Comparison of ENCODE assay signal across 8 cellular contexts in the genomic region with DNA sequence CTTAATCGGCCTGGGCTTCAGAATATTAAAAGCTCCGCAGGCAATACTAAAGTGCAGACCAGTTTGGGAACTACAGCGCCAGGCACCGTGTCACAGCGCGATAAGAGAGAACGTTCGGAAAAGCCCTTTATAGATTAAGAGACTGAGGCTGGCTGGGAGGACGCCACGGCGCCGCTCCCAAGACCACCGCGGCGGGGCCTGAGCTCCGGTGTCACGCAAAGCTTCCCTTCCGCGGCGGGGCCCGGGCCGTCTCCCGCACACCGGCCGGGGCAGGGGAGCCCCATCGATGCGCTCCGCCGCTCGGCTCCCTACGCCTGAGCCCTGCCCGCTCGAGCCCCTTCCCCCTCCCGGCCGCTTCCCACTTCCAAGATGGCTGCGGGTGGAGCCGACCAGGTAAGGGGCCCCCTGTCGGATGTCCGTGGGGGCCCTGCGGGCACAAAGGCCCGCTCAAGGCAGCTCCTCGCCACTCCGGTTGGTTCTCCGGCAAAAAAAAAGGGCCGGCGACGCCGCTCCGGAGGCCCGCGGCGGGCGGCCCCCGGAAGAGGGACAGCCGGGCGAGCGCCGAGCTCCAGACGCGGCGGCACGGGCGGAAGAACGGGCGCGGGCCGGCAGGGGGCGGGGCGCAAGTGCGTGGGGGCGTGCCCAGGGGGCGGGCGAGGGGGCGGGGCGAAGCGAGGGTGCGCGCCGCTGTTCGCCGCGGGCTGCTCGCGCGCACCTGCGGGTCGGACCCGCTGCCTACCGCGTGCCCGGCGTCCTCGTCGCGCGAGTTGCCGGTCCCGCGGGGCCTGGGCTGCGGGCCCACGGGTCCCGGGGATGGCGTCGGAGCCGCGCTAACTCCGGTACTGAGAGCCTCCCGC. TPM values are rescaled to one million over a fixed set of nuclear protein-coding genes. Genes with fewer than 3 reads are reported as not detected.
DNase-seq lines count a peak whose midpoint lies in the region; ATAC-seq, FAIRE-seq and TF ChIP-seq lines count a peak whose summit lies in the region.

A gene with protein sequence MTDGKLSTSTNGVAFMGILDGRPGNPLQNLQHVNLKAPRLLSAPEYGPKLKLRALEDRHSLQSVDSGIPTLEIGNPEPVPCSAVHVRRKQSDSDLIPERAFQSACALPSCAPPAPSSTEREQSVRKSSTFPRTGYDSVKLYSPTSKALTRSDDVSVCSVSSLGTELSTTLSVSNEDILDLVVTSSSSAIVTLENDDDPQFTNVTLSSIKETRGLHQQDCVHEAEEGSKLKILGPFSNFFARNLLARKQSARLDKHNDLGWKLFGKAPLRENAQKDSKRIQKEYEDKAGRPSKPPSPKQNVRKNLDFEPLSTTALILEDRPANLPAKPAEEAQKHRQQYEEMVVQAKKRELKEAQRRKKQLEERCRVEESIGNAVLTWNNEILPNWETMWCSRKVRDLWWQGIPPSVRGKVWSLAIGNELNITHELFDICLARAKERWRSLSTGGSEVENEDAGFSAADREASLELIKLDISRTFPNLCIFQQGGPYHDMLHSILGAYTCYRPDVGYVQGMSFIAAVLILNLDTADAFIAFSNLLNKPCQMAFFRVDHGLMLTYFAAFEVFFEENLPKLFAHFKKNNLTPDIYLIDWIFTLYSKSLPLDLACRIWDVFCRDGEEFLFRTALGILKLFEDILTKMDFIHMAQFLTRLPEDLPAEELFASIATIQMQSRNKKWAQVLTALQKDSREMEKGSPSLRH (plus strand): TSS at position 714 of the 857 bp plus-strand sequence. CDS start 13,564 bp downstream, outside the sequence.

- intact Hi-C loops in left ventricle myocardium superior (cut with micrococcal nuclease) (no loop called here), uterus (cut with DNase I; ENCODE audit: low total_unique reads) (no loop called here)

- peaks cover 6 to 15% of the 10 kb centered on the region in 2 donors for H3K4me1 ChIP-seq in uterus

- H3K36me3 Mint-ChIP-seq in T-helper 1 cell treated with Interleukin-12 subunit alpha and Interleukin-12 subunit beta and Interleukin-4 antibody, amounts not matched to agents 30 μg/mL and 1 μg/mL, for 36 hours (ENCODE audit: low read depth): peaks cover 6% of the 10 kb centered on the region

- H3K4me3 ChIP-seq in uterus: peak within 1 kb of the TSS; percentile 90 to 95

- H3K9me3 ChIP-seq in uterus: no peaks in the 10 kb centered on the region

- H3K36me3 ChIP-seq in uterus: no peaks in the 10 kb centered on the region

- DNase-seq in GM12891 (ENCODE audit: insufficient read length, low spot score) (peak; percentile 95), NCI-H1048 (lab: John Stamatoyannopoulos, UW) (peak; percentile 60), amniotic stem cell (lab: John Stamatoyannopoulos, UW) (peak; percentile 72), left ventricle myocardium superior (peak; percentile 92), putamen (ENCODE audit: low spot score) (peak; percentile 89), uterus (peak; percentile 87 to 89)

- no peaks in the 10 kb centered on the region for H3K27me3 Mint-ChIP-seq in T-helper 1 cell treated with Interleukin-12 subunit alpha and Interleukin-12 subunit beta and Interleukin-4 antibody, amounts not matched to agents 30 μg/mL and 1 μg/mL, for 36 hours (ENCODE audit: low read depth)

- peak within 1 kb of the TSS; percentile 99 to 100 for H3K27ac ChIP-seq in uterus

- H3K9me3 Mint-ChIP-seq in T-helper 1 cell treated with Interleukin-12 subunit alpha and Interleukin-12 subunit beta and Interleukin-4 antibody, amounts not matched to agents 30 μg/mL and 1 μg/mL, for 36 hours: no peaks in the 10 kb centered on the region

- peaks cover 63% of the 10 kb centered on the region for H3K4me1 Mint-ChIP-seq in T-helper 1 cell treated with Interleukin-12 subunit alpha and Interleukin-12 subunit beta and Interleukin-4 antibody, amounts not matched to agents 30 μg/mL and 1 μg/mL, for 36 hours (ENCODE audit: low read depth)

- peak within 1 kb of the TSS; percentile 94 for H3K4me3 Mint-ChIP-seq in T-helper 1 cell treated with Interleukin-12 subunit alpha and Interleukin-12 subunit beta and Interleukin-4 antibody, amounts not matched to agents 30 μg/mL and 1 μg/mL, for 36 hours

- TF ChIP-seq POLR2A in GM12891 (IDR thresholded peaks at IDR 0.05; ENCODE audit: low read depth, low read length) (no peak; the same call in 1 of the 2 replicates), uterus (IDR thresholded peaks at IDR 0.05) (peak; percentile 37 to 57)

- peak; percentile 83 for FAIRE-seq in GM12891 (lab: Jason Lieb, UNC)

- peak in 2 of 4 experiments; percentile 20 to 50 for TF ChIP-seq CTCF in uterus (IDR thresholded peaks at IDR 0.05)

- H3K27ac Mint-ChIP-seq in T-helper 1 cell treated with Interleukin-12 subunit alpha and Interleukin-12 subunit beta and Interleukin-4 antibody, amounts not matched to agents 30 μg/mL and 1 μg/mL, for 36 hours: peak within 1 kb of the TSS; percentile 93

- ATAC-seq in HG02588 (IDR thresholded peaks at IDR 0.05; ENCODE audit: unreplicated experiment) (peak; percentile 87), left ventricle myocardium superior (peak; percentile 92)

- H3K27me3 ChIP-seq in uterus: no peaks in the 10 kb centered on the region

TF ChIP-seq in GM12891, 5 proteins besides CTCF, POLR2A, EP300 and RAD21:
- TF ChIP-seq SPI1 (IDR thresholded peaks at IDR 0.05; ENCODE audit: low read depth, low read length) (no peak), TAF1 (IDR thresholded peaks at IDR 0.05; ENCODE audit: low read depth, low read length) (peak; percentile 92), POLR2AphosphoS5 (IDR thresholded peaks at IDR 0.05; ENCODE audit: low read depth, low read length) (peak; percentile 66; the same call in 1 of the 2 replicates)

RNA-seq across cellular contexts. Expression of the gene that starts here (rescaled TPM):
- 14.7 TPM for polyA plus RNA-seq in GM12891 (2012; ENCODE audit: low read depth, missing spikeins)
- total RNA-seq in left ventricle myocardium superior (40.4 TPM), uterus (10 to 100 TPM; 16.9 to 61.2 (median 28.1) TPM)

Comparison
In these comparisons a context has a peak if more than half of its experiments do, and no peak if none do; other contexts are left out.
1. Peak in every context shown above with its lines: DNase-seq, ATAC-seq, H3K4me3 ChIP-seq and H3K27ac ChIP-seq.